1 cellular context compared by ENCODE assay signal in the genomic region with DNA sequence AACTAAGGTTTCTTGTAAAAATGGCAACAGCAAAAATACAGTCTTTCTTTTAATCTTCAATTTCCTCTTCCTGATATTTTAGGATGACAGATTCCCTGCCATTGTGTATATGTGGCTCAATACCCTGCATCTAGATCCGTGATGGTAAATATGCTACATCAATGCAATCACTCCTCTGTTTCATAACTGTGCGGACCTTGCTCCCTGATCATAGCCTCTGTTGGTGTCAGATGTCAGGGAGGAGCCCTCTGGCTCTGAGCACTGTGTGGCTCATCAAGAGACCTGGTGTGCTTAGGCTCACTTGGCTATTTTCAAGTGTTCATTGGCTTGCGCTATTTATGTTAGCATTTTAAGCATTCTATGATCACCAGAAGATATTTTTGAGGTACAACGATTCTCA.
A peak's percentile ranks its signal among the peaks of the same experiment; 100 is the strongest.
TF ChIP-seq lines count a peak whose summit lies in the region.

No MANE protein-coding gene starts in this region.

TF ChIP-seq in HepG2, 621 proteins besides CTCF, POLR2A, EP300 and RAD21 (continued from another document and continues in another):
- TF ChIP-seq, protein P1, sequence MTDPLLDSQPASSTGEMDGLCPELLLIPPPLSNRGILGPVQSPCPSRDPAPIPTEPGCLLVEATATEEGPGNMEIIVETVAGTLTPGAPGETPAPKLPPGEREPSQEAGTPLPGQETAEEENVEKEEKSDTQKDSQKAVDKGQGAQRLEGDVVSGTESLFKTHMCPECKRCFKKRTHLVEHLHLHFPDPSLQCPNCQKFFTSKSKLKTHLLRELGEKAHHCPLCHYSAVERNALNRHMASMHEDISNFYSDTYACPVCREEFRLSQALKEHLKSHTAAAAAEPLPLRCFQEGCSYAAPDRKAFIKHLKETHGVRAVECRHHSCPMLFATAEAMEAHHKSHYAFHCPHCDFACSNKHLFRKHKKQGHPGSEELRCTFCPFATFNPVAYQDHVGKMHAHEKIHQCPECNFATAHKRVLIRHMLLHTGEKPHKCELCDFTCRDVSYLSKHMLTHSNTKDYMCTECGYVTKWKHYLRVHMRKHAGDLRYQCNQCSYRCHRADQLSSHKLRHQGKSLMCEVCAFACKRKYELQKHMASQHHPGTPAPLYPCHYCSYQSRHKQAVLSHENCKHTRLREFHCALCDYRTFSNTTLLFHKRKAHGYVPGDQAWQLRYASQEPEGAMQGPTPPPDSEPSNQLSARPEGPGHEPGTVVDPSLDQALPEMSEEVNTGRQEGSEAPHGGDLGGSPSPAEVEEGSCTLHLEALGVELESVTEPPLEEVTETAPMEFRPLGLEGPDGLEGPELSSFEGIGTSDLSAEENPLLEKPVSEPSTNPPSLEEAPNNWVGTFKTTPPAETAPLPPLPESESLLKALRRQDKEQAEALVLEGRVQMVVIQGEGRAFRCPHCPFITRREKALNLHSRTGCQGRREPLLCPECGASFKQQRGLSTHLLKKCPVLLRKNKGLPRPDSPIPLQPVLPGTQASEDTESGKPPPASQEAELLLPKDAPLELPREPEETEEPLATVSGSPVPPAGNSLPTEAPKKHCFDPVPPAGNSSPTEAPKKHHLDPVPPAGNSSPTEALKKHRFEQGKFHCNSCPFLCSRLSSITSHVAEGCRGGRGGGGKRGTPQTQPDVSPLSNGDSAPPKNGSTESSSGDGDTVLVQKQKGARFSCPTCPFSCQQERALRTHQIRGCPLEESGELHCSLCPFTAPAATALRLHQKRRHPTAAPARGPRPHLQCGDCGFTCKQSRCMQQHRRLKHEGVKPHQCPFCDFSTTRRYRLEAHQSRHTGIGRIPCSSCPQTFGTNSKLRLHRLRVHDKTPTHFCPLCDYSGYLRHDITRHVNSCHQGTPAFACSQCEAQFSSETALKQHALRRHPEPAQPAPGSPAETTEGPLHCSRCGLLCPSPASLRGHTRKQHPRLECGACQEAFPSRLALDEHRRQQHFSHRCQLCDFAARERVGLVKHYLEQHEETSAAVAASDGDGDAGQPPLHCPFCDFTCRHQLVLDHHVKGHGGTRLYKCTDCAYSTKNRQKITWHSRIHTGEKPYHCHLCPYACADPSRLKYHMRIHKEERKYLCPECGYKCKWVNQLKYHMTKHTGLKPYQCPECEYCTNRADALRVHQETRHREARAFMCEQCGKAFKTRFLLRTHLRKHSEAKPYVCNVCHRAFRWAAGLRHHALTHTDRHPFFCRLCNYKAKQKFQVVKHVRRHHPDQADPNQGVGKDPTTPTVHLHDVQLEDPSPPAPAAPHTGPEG (CRISPR knock-in tag; IDR thresholded peaks at IDR 0.05): no peak
- TF ChIP-seq FOXO1 (CRISPR knock-in tag; IDR thresholded peaks at IDR 0.05): peak; percentile 89
- TF ChIP-seq TARDBP (CRISPR knock-in tag; IDR thresholded peaks at IDR 0.05): 0 out of 2 replicates have a peak, but pooled peaks have one; percentile 46
- 0 out of 2 replicates have a peak, but pooled peaks have one; percentile 16 for TF ChIP-seq SP5 (CRISPR knock-in tag; IDR thresholded peaks at IDR 0.05; ENCODE audit: borderline replicate concordance, low read depth)
- TF ChIP-seq SP140L (CRISPR knock-in tag; IDR thresholded peaks at IDR 0.05; ENCODE audit: borderline replicate concordance): no peak
- TF ChIP-seq HDAC2 (CRISPR knock-in tag; IDR thresholded peaks at IDR 0.05): peak; percentile 58; the same call in 1 of the 2 replicates
- peak; percentile 94 for TF ChIP-seq ARID3A (IDR thresholded peaks at IDR 0.05; ENCODE audit: low read depth, low read length)
- TF ChIP-seq KAT8 (CRISPR knock-in tag; IDR thresholded peaks at IDR 0.05): 0 out of 2 replicates have a peak, but pooled peaks have one; percentile 39
- peak; percentile 93 for TF ChIP-seq FOXA3 (CRISPR knock-in tag; IDR thresholded peaks at IDR 0.05)
- no peak for TF ChIP-seq POLR2G (IDR thresholded peaks at IDR 0.05; ENCODE audit: low read depth, low read length)
- TF ChIP-seq IKZF5 (CRISPR knock-in tag; IDR thresholded peaks at IDR 0.05): peak; percentile 60; the same call in 1 of the 2 replicates
- peak; percentile 92 for TF ChIP-seq CEBPB (IDR thresholded peaks at IDR 0.05; ENCODE audit: borderline replicate concordance, low read depth, low read length)
- TF ChIP-seq, protein P2, sequence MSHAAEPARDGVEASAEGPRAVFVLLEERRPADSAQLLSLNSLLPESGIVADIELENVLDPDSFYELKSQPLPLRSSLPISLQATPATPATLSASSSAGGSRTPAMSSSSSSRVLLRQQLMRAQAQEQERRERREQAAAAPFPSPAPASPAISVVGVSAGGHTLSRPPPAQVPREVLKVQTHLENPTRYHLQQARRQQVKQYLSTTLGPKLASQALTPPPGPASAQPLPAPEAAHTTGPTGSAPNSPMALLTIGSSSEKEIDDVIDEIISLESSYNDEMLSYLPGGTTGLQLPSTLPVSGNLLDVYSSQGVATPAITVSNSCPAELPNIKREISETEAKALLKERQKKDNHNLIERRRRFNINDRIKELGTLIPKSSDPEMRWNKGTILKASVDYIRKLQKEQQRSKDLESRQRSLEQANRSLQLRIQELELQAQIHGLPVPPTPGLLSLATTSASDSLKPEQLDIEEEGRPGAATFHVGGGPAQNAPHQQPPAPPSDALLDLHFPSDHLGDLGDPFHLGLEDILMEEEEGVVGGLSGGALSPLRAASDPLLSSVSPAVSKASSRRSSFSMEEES (CRISPR knock-in tag; IDR thresholded peaks at IDR 0.05): no peak; the same call in 1 of the 2 replicates
- TF ChIP-seq DPF2 (CRISPR knock-in tag; IDR thresholded peaks at IDR 0.05; ENCODE audit: borderline replicate concordance, low read depth): 0 out of 2 replicates have a peak, but pooled peaks have one; percentile 51
- TF ChIP-seq ZNF556 (CRISPR knock-in tag; IDR thresholded peaks at IDR 0.05; ENCODE audit: borderline replicate concordance): no peak
- TF ChIP-seq KAT7 (CRISPR knock-in tag; IDR thresholded peaks at IDR 0.05; ENCODE audit: borderline replicate concordance): no peak
- TF ChIP-seq, protein P3, sequence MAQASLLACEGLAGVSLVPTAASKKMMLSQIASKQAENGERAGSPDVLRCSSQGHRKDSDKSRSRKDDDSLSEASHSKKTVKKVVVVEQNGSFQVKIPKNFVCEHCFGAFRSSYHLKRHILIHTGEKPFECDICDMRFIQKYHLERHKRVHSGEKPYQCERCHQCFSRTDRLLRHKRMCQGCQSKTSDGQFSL (CRISPR knock-in tag; IDR thresholded peaks at IDR 0.05): no peak
- TF ChIP-seq, protein P4, sequence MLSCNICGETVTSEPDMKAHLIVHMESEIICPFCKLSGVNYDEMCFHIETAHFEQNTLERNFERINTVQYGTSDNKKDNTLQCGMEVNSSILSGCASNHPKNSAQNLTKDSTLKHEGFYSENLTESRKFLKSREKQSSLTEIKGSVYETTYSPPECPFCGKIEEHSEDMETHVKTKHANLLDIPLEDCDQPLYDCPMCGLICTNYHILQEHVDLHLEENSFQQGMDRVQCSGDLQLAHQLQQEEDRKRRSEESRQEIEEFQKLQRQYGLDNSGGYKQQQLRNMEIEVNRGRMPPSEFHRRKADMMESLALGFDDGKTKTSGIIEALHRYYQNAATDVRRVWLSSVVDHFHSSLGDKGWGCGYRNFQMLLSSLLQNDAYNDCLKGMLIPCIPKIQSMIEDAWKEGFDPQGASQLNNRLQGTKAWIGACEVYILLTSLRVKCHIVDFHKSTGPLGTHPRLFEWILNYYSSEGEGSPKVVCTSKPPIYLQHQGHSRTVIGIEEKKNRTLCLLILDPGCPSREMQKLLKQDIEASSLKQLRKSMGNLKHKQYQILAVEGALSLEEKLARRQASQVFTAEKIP (CRISPR knock-in tag; IDR thresholded peaks at IDR 0.05; ENCODE audit: borderline replicate concordance): no peak
- TF ChIP-seq RELA (CRISPR knock-in tag; IDR thresholded peaks at IDR 0.05): no peak
- TF ChIP-seq, protein P5, sequence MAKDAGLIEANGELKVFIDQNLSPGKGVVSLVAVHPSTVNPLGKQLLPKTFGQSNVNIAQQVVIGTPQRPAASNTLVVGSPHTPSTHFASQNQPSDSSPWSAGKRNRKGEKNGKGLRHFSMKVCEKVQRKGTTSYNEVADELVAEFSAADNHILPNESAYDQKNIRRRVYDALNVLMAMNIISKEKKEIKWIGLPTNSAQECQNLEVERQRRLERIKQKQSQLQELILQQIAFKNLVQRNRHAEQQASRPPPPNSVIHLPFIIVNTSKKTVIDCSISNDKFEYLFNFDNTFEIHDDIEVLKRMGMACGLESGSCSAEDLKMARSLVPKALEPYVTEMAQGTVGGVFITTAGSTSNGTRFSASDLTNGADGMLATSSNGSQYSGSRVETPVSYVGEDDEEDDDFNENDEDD (CRISPR knock-in tag; IDR thresholded peaks at IDR 0.05; ENCODE audit: borderline replicate concordance): no peak
- TF ChIP-seq ZNF232 (CRISPR knock-in tag; IDR thresholded peaks at IDR 0.05; ENCODE audit: borderline replicate concordance): no peak
- no peak for TF ChIP-seq NR1H2 (CRISPR knock-in tag; IDR thresholded peaks at IDR 0.05; ENCODE audit: borderline replicate concordance, low read depth)
- no peak for TF ChIP-seq ZNF670 (CRISPR knock-in tag; IDR thresholded peaks at IDR 0.05; ENCODE audit: borderline replicate concordance)
- no peak for TF ChIP-seq MEIS2 (CRISPR knock-in tag; IDR thresholded peaks at IDR 0.05)
- TF ChIP-seq, protein P6, sequence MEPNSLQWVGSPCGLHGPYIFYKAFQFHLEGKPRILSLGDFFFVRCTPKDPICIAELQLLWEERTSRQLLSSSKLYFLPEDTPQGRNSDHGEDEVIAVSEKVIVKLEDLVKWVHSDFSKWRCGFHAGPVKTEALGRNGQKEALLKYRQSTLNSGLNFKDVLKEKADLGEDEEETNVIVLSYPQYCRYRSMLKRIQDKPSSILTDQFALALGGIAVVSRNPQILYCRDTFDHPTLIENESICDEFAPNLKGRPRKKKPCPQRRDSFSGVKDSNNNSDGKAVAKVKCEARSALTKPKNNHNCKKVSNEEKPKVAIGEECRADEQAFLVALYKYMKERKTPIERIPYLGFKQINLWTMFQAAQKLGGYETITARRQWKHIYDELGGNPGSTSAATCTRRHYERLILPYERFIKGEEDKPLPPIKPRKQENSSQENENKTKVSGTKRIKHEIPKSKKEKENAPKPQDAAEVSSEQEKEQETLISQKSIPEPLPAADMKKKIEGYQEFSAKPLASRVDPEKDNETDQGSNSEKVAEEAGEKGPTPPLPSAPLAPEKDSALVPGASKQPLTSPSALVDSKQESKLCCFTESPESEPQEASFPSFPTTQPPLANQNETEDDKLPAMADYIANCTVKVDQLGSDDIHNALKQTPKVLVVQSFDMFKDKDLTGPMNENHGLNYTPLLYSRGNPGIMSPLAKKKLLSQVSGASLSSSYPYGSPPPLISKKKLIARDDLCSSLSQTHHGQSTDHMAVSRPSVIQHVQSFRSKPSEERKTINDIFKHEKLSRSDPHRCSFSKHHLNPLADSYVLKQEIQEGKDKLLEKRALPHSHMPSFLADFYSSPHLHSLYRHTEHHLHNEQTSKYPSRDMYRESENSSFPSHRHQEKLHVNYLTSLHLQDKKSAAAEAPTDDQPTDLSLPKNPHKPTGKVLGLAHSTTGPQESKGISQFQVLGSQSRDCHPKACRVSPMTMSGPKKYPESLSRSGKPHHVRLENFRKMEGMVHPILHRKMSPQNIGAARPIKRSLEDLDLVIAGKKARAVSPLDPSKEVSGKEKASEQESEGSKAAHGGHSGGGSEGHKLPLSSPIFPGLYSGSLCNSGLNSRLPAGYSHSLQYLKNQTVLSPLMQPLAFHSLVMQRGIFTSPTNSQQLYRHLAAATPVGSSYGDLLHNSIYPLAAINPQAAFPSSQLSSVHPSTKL (CRISPR knock-in tag; IDR thresholded peaks at IDR 0.05): peak; percentile 95
- peak; percentile 98 for TF ChIP-seq SIX1 (CRISPR knock-in tag; IDR thresholded peaks at IDR 0.05; ENCODE audit: borderline replicate concordance)
- TF ChIP-seq KDM1A (CRISPR knock-in tag; IDR thresholded peaks at IDR 0.05): peak; percentile 70; the same call in 1 of the 2 replicates
- TF ChIP-seq ZNF546 (CRISPR knock-in tag; conservative IDR thresholded peaks at IDR 0.05): no peak
- peak; percentile 47; the same call in 1 of the 2 replicates for TF ChIP-seq FOXP1 (IDR thresholded peaks at IDR 0.05)
- peak; percentile 87 for TF ChIP-seq FOXP1 (CRISPR knock-in tag; IDR thresholded peaks at IDR 0.05)
- TF ChIP-seq HMG20A (CRISPR knock-in tag; IDR thresholded peaks at IDR 0.05; ENCODE audit: borderline replicate concordance): peak; percentile 87
- peak; percentile 100 for TF ChIP-seq ZNF691 (CRISPR knock-in tag; IDR thresholded peaks at IDR 0.05; ENCODE audit: borderline replicate concordance, low read depth)
- TF ChIP-seq JDP2 (CRISPR knock-in tag; IDR thresholded peaks at IDR 0.05; ENCODE audit: borderline replicate concordance): no peak
- 0 out of 2 replicates have a peak, but pooled peaks have one; percentile 54 for TF ChIP-seq ZNF878 (CRISPR knock-in tag; IDR thresholded peaks at IDR 0.05)
- no peak for TF ChIP-seq ZNF17 (CRISPR knock-in tag; IDR thresholded peaks at IDR 0.05)
- TF ChIP-seq, protein P7, sequence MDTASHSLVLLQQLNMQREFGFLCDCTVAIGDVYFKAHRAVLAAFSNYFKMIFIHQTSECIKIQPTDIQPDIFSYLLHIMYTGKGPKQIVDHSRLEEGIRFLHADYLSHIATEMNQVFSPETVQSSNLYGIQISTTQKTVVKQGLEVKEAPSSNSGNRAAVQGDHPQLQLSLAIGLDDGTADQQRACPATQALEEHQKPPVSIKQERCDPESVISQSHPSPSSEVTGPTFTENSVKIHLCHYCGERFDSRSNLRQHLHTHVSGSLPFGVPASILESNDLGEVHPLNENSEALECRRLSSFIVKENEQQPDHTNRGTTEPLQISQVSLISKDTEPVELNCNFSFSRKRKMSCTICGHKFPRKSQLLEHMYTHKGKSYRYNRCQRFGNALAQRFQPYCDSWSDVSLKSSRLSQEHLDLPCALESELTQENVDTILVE (CRISPR knock-in tag; IDR thresholded peaks at IDR 0.05): peak; percentile 67; the same call in 1 of the 2 replicates
- no peak for TF ChIP-seq MYNN (CRISPR knock-in tag; IDR thresholded peaks at IDR 0.05; ENCODE audit: low read depth)
- TF ChIP-seq ATF1 (CRISPR knock-in tag; IDR thresholded peaks at IDR 0.05): no peak
- TF ChIP-seq RFXANK (CRISPR knock-in tag; IDR thresholded peaks at IDR 0.05): no peak
